In the genomic region with DNA sequence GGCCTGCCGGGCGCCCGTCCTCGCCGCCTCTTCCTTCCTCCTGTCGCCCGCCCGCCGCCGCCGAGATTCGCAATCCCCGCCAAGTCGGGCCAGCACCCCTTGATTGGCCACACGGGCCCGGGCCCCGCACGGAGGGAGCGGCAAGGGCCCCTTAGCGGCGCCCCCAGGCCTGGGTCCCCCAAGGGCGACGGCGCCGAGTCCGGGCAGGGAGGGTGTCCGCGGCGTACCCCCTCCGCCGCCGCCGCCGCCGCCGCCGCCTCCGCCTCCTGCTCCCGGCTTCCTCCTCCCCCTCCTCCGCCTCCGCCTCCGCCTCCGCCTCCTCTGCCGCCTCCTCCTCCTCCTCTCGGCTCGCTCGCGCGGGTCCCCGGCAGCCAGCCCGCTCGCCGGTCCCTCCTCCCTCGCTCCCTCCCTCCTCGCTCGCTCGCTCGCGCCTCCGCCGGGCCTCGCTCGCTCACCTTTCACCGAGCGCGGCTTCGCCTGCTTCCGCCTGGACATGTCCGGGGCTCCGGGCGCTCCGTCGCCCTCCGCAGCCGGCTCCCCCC, we compare ENCODE assay signal across 8 cellular contexts. TPM values are rescaled to one million over a fixed set of nuclear protein-coding genes. Genes with fewer than 3 reads are reported as not detected.
DNase-seq lines count a peak whose midpoint lies in the region; ATAC-seq and TF ChIP-seq lines count a peak whose summit lies in the region.

No MANE protein-coding gene starts in this region.

- peaks cover 6% of the 10 kb centered on the region for H3K79me2 ChIP-seq in osteoblast (ENCODE audit: insufficient read depth, low read length)

- intact Hi-C loops in head of caudate nucleus (cut with DNase I) (no loop called here), vagina (cut with DNase I) (loop anchor here (2.0 to 10.0 kb wide), 5 partner anchors 15 to 363 kb away; no protein-coding TSS in a partner anchor)

- TF ChIP-seq POLR2A in vagina (IDR thresholded peaks at IDR 0.05): peak in 1 of 2 donors; percentile 79

- peak; percentile 52 for DNase-seq in HuH-7 (ENCODE audit: low spot score)
- peak; percentile 84 for DNase-seq in SK-N-DZ (ENCODE audit: low spot score)
- DNase-seq in activated naive CD8-positive, alpha-beta T cell treated with anti-CD3 and anti-CD28 coated beads for 36 hours: peak; percentile 27
- DNase-seq in head of caudate nucleus: peak in 39 of 42 donors; percentile 47 to 89 (median 73)
- peak; percentile 97 for DNase-seq in osteoblast (ENCODE audit: insufficient read length, low spot score, missing footprints)
- DNase-seq in vagina (ENCODE audit: extremely low spot score in 2 of 2): no peak

- peaks cover 7% of the 10 kb centered on the region for H3K4me1 Mint-ChIP-seq in activated naive CD8-positive, alpha-beta T cell treated with anti-CD3 and anti-CD28 coated beads for 36 hours

- peaks cover 53% of the 10 kb centered on the region for H3K27me3 Mint-ChIP-seq in activated naive CD8-positive, alpha-beta T cell treated with anti-CD3 and anti-CD28 coated beads for 36 hours

- H3K4me2 ChIP-seq in osteoblast (ENCODE audit: insufficient read depth, low read length): peak overlapping the region; percentile 57

- no peaks in the 10 kb centered on the region for H3K9me3 Mint-ChIP-seq in activated naive CD8-positive, alpha-beta T cell treated with anti-CD3 and anti-CD28 coated beads for 36 hours

- no peaks in the 10 kb centered on the region for H3K36me3 Mint-ChIP-seq in activated naive CD8-positive, alpha-beta T cell treated with anti-CD3 and anti-CD28 coated beads for 36 hours

- peak; percentile 65 for ATAC-seq in GM21381 (IDR thresholded peaks at IDR 0.05; ENCODE audit: unreplicated experiment)

- no peak for TF ChIP-seq CTCF in C4-2B (conservative IDR thresholded peaks at IDR 0.05)
- no peak for TF ChIP-seq CTCF in osteoblast (IDR thresholded peaks at IDR 0.05; ENCODE audit: extremely low read depth, low read depth, low read length)
- TF ChIP-seq CTCF in vagina (IDR thresholded peaks at IDR 0.05): no peak

- no peak overlapping the region for H3K27ac Mint-ChIP-seq in activated naive CD8-positive, alpha-beta T cell treated with anti-CD3 and anti-CD28 coated beads for 36 hours

- H3K9me3 ChIP-seq in osteoblast (ENCODE audit: low read depth, low read length) (no peaks in the 10 kb centered on the region), vagina (no peaks in the 10 kb centered on the region)

- peaks cover 25% of the 10 kb centered on the region for H3K27me3 ChIP-seq in osteoblast (ENCODE audit: insufficient read depth, low read length)
- H3K27me3 ChIP-seq in vagina: no peaks in the 10 kb centered on the region

- H4K20me1 ChIP-seq in osteoblast (ENCODE audit: insufficient read depth, low read length): peaks cover 21% of the 10 kb centered on the region

- H2AFZ ChIP-seq in osteoblast (ENCODE audit: low read length): no peak overlapping the region

- H3K27ac ChIP-seq in C4-2B (peak overlapping the region; percentile 58), osteoblast (ENCODE audit: low read depth, low read length) (no peak overlapping the region), vagina (peak overlapping the region; percentile 87)

- peaks cover 11% of the 10 kb centered on the region for H3K4me1 ChIP-seq in osteoblast (ENCODE audit: insufficient read depth, low read length)
- peaks cover 36% of the 10 kb centered on the region for H3K4me1 ChIP-seq in vagina

- H3K4me3 ChIP-seq in osteoblast (ENCODE audit: insufficient read depth, low read length) (peak overlapping the region; percentile 75), vagina (peak overlapping the region; percentile 53 to 92)

- H3K36me3 ChIP-seq in osteoblast (ENCODE audit: insufficient read depth, low read length) (no peaks in the 10 kb centered on the region), vagina (no peaks in the 10 kb centered on the region)

- no peak overlapping the region for H3K4me3 Mint-ChIP-seq in activated naive CD8-positive, alpha-beta T cell treated with anti-CD3 and anti-CD28 coated beads for 36 hours

RNA-seq across cellular contexts. Expression of a gene that starts 0.6 kb away (rescaled TPM):
- 4.8 and 5.4 TPM in 2 replicates for polyA plus RNA-seq in SK-N-DZ (2014; cell fraction: cytosol; rRNA removed)
- 1.7 and 2.6 TPM in 2 replicates for polyA plus RNA-seq in SK-N-DZ (2014; cell fraction: nucleus; rRNA removed)
- total RNA-seq in activated naive CD8-positive, alpha-beta T cell treated with anti-CD3 and anti-CD28 coated beads for 36 hours: not detected
- 11.6 and 18.3 TPM in 2 replicates for total RNA-seq in osteoblast
- 10.3 TPM for total RNA-seq in vagina

Comparison
In these comparisons a context has a peak if more than half of its experiments do, and no peak if none do; other contexts are left out.
1. DNase-seq: peak in HuH-7 (single experiment), SK-N-DZ (single experiment), activated naive CD8-positive, alpha-beta T cell treated with anti-CD3 and anti-CD28 coated beads for 36 hours (single experiment), head of caudate nucleus (39 of 42) and osteoblast (single experiment); none in vagina (0 of 2).
2. RNA of a gene that starts 0.6 kb away (total RNA-seq): 11.6 to 18.3 TPM in osteoblast and 10.3 TPM in vagina (single experiment); not detected in activated naive CD8-positive, alpha-beta T cell treated with anti-CD3 and anti-CD28 coated beads for 36 hours; every median in the first group is over 10 times any median in the second.